In the genomic region with DNA sequence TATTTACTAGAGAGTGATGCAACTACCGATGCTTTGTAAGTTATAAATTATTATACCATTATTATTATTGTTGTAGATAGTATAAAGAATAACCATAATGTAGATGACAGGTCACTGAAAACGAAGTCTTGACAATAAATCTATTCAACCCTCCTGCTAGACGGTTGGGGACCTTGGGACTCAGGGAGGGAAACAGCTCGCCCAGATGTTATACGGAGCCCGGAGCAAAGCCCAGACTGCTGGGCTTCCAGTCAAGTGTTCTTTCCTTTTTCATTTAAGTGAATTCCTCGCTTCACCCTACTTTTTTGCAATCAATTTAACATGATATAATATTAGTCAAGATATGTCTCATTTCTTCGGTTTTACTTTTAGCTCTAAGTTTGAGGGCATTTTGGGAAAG, we compare ENCODE assay signal across 24 cellular contexts.
"Had no signal": no experiment of that assay in that cellular context is flagged by ENCODE, and none has a peak within 500 bp of the region (broad histone marks: within the 10 kb centered on the region; RNA-seq: fewer than 3 reads in every experiment).

No MANE protein-coding gene starts in this region.

- DNase-seq: activated CD4-positive, alpha-beta memory T cell treated with anti-CD3 and anti-CD28 coated beads for 36 hours; activated CD4-positive, alpha-beta T cell treated with anti-CD3 and anti-CD28 coated beads, Interleukin-2, amount 10 ng/mL, durations not matched to agents 7 days and 5 days; activated CD4-positive, CD25-positive, alpha-beta regulatory T cell; activated CD8-positive, alpha-beta memory T cell treated with anti-CD3 and anti-CD28 coated beads for 24 hours; activated effector memory CD4-positive, alpha-beta T cell treated with anti-CD3 and anti-CD28 coated beads, Interleukin-2, amount 50 U/mL, for 16 hours; activated naive CD4-positive, alpha-beta T cell treated with Interleukin-2 at 50 U/mL for 16 hours; activated naive CD8-positive, alpha-beta T cell treated with anti-CD3 and anti-CD28 coated beads, Interleukin-2, amount 50 U/mL, for 24 hours; activated T-cell treated with anti-CD3 and anti-CD28 coated beads, Interleukin-2, amount 50 U/mL, for 4 hours; amniotic stem cell; MM.1S; NCI-H1436; NCI-H1694 treated with DMSO at 0.1 percent for 48 hours; NCI-H2029 treated with DMSO at 0.1 percent for 48 hours; NCI-H526 treated with DMSO at 0.1 percent for 48 hours; NK-92 treated with Interleukin-12 subunit alpha and Interleukin-12 subunit beta, amount 100 ng/mL, for 24 hours; Peyer's patch; T-cell; T-helper 2 cell; T1000 had no signal

- H3K27ac ChIP-seq: body of pancreas, KMS-11, Peyer's patch, SK-N-MC had no signal

- H3K4me3 ChIP-seq: ascending aorta, body of pancreas, Peyer's patch, SK-N-MC had no signal

- H3K36me3 ChIP-seq: ascending aorta, Peyer's patch had no signal

- H3K4me3 Mint-ChIP-seq: activated CD4-positive, alpha-beta memory T cell treated with anti-CD3 and anti-CD28 coated beads for 36 hours; activated CD4-positive, alpha-beta T cell treated with anti-CD3 and anti-CD28 coated beads, Interleukin-2, amount 10 ng/mL, durations not matched to agents 7 days and 5 days; activated naive CD8-positive, alpha-beta T cell treated with anti-CD3 and anti-CD28 coated beads, Interleukin-2, amount 50 U/mL, for 24 hours; activated T-cell treated with anti-CD3 and anti-CD28 coated beads, Interleukin-2, amount 50 U/mL, for 4 hours; T-cell had no signal

- H3K36me3 Mint-ChIP-seq: activated CD4-positive, alpha-beta memory T cell treated with anti-CD3 and anti-CD28 coated beads for 36 hours; T-cell had no signal

- ATAC-seq: activated naive CD4-positive, alpha-beta T cell treated with anti-CD3 and anti-CD28 coated beads, Interleukin-2, amount 50 U/mL, for 72 hours; activated naive CD8-positive, alpha-beta T cell treated with anti-CD3 and anti-CD28 coated beads, Interleukin-2, amount 50 U/mL, for 24 hours; activated T-cell treated with anti-CD3 and anti-CD28 coated beads, Interleukin-2, amount 50 U/mL, for 4 hours; body of pancreas; T-cell had no signal

- H3K27ac Mint-ChIP-seq: activated CD4-positive, alpha-beta memory T cell treated with anti-CD3 and anti-CD28 coated beads for 36 hours; activated CD4-positive, alpha-beta T cell treated with anti-CD3 and anti-CD28 coated beads, Interleukin-2, amount 10 ng/mL, durations not matched to agents 7 days and 5 days; activated naive CD4-positive, alpha-beta T cell treated with anti-CD3 and anti-CD28 coated beads, Interleukin-2, amount 50 U/mL, for 72 hours; activated naive CD8-positive, alpha-beta T cell treated with anti-CD3 and anti-CD28 coated beads, Interleukin-2, amount 50 U/mL, for 24 hours; T-cell had no signal

- H3K4me1 ChIP-seq: ascending aorta, body of pancreas, Peyer's patch had no signal

- H3K27me3 Mint-ChIP-seq: activated CD4-positive, alpha-beta memory T cell treated with anti-CD3 and anti-CD28 coated beads for 36 hours; activated CD4-positive, alpha-beta T cell treated with anti-CD3 and anti-CD28 coated beads, Interleukin-2, amount 10 ng/mL, durations not matched to agents 7 days and 5 days; activated naive CD8-positive, alpha-beta T cell treated with anti-CD3 and anti-CD28 coated beads, Interleukin-2, amount 50 U/mL, for 24 hours; T-cell had no signal

- H3K9me3 Mint-ChIP-seq: activated CD4-positive, alpha-beta memory T cell treated with anti-CD3 and anti-CD28 coated beads for 36 hours; activated naive CD8-positive, alpha-beta T cell treated with anti-CD3 and anti-CD28 coated beads, Interleukin-2, amount 50 U/mL, for 24 hours; activated T-cell treated with anti-CD3 and anti-CD28 coated beads, Interleukin-2, amount 50 U/mL, for 4 hours; T-cell had no signal

- H3K4me1 Mint-ChIP-seq: activated CD4-positive, alpha-beta T cell treated with anti-CD3 and anti-CD28 coated beads, Interleukin-2, amount 10 ng/mL, durations not matched to agents 7 days and 5 days; activated naive CD8-positive, alpha-beta T cell treated with anti-CD3 and anti-CD28 coated beads, Interleukin-2, amount 50 U/mL, for 24 hours; T-cell had no signal

- H3K27me3 ChIP-seq: ascending aorta, body of pancreas, Peyer's patch had no signal

- H3K9me3 ChIP-seq: ascending aorta, Peyer's patch had no signal
